In the genomic region with DNA sequence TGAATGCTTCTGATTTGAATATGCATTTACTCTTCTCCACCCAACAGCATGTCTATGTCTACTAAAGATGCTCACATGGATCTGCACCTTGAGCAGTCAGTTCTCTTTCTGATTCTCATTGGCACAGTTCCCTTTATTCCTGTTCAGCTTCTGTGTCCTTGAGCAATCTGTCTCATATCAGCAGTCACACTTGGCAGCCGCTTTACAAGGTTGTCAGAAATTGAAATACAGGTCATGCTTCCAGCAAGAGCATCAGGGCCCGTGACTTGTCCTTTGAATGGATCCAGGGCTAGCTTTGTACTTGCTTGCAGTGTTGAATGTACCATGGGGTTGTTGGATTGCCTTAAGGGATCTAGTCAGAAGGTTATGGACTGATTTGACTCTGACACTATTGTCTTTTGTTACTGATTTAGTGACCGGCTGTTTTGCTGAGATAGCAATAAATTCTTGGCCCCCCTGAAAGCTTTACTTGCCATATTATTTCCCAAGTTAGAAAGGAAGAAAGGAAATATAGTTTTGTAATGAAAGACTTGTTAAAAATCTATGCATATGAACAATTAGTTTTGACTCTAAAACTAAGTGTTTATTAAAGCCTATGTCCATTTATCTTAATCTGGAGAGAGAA, we compare ENCODE assay signal across 30 cellular contexts.
"Had no signal": no experiment of that assay in that cellular context is flagged by ENCODE, and none has a peak within 500 bp of the region (broad histone marks: within the 10 kb centered on the region; RNA-seq: fewer than 3 reads in every experiment).

No MANE protein-coding gene starts in this region.

- H3K4me3 ChIP-seq: ascending aorta, breast epithelium, colonic mucosa, esophagus squamous epithelium, gastroesophageal sphincter, heart right ventricle had no signal

- H3K9me3 Mint-ChIP-seq: activated CD4-positive, alpha-beta T cell treated with anti-CD3 and anti-CD28 coated beads, Interleukin-2, amount 10 ng/mL, durations not matched to agents 24 days and 14 days; activated T-helper 1 cell treated with anti-CD3 and anti-CD28 coated beads, Interleukin-12 subunit alpha, Interleukin-12 subunit beta, Interleukin-2, Interleukin-4 antibody, amounts not matched to agents 30 ng/mL and 10 ng/mL and 1 ng/mL, durations not matched to agents 14 hours and 24 hours and 36 hours had no signal

- H3K4me1 ChIP-seq: ascending aorta, breast epithelium, colonic mucosa, esophagus squamous epithelium, gastroesophageal sphincter, heart right ventricle had no signal

- H3K4me1 Mint-ChIP-seq: activated CD4-positive, alpha-beta T cell treated with anti-CD3 and anti-CD28 coated beads for 36 hours; activated CD4-positive, alpha-beta T cell treated with anti-CD3 and anti-CD28 coated beads, Interleukin-2, amount 10 ng/mL, durations not matched to agents 24 days and 14 days; activated CD8-positive, alpha-beta memory T cell treated with anti-CD3 and anti-CD28 coated beads, Interleukin-2, amount 10 ng/mL, durations not matched to agents 7 days and 5 days; activated naive CD4-positive, alpha-beta T cell treated with anti-CD3 and anti-CD28 coated beads, Interleukin-2, amount 10 ng/mL, durations not matched to agents 7 days and 5 days; activated naive CD8-positive, alpha-beta T cell treated with anti-CD3 and anti-CD28 coated beads, Interleukin-2, amount 10 ng/mL, durations not matched to agents 7 days and 5 days; brain; central memory CD8-positive, alpha-beta T cell had no signal

- FAIRE-seq: endometrium, endothelial cell of umbilical vein had no signal

- H3K36me3 ChIP-seq: ascending aorta, breast epithelium, colonic mucosa, esophagus squamous epithelium, gastroesophageal sphincter, heart right ventricle had no signal

- DNase-seq: activated CD4-positive, alpha-beta memory T cell treated with anti-CD3 and anti-CD28 coated beads for 36 hours; activated CD4-positive, alpha-beta T cell treated with anti-CD3 and anti-CD28 coated beads for 36 hours; activated CD4-positive, alpha-beta T cell treated with anti-CD3 and anti-CD28 coated beads, Interleukin-2, amount 10 ng/mL, durations not matched to agents 24 days and 14 days; activated CD4-positive, CD25-positive, alpha-beta regulatory T cell; activated CD4-positive, CD25-positive, alpha-beta regulatory T cell treated with anti-CD3 and anti-CD28 coated beads, Interleukin-2, amount 50 U/mL, for 72 hours; activated CD8-positive, alpha-beta memory T cell treated with anti-CD3 and anti-CD28 coated beads, Interleukin-2, amount 10 ng/mL, durations not matched to agents 7 days and 5 days; activated CD8-positive, alpha-beta memory T cell treated with anti-CD3 and anti-CD28 coated beads, Interleukin-2, amount 50 U/mL, for 4 hours; activated CD8-positive, alpha-beta T cell treated with anti-CD3 and anti-CD28 coated beads, Interleukin-2, amount 10 ng/mL, durations not matched to agents 7 days and 5 days; activated effector memory CD4-positive, alpha-beta T cell treated with anti-CD3 and anti-CD28 coated beads, Interleukin-2, amount 50 U/mL, for 16 hours; activated naive CD4-positive, alpha-beta T cell treated with anti-CD3 and anti-CD28 coated beads, Interleukin-2, amount 10 ng/mL, durations not matched to agents 7 days and 5 days; activated naive CD8-positive, alpha-beta T cell treated with anti-CD3 and anti-CD28 coated beads, Interleukin-2, amount 10 ng/mL, durations not matched to agents 7 days and 5 days; activated T-cell treated with anti-CD3 and anti-CD28 coated beads, Interleukin-2, amount 50 U/mL, for 1 hour; activated T-cell treated with anti-CD3 and anti-CD28 coated beads, Interleukin-2, amount 50 U/mL, for 48 hours; colonic mucosa; effector CD8-positive, alpha-beta T cell; esophagus squamous epithelium; foreskin melanocyte; heart right ventricle; T-helper 2 cell had no signal

- ATAC-seq: activated CD4-positive, alpha-beta T cell treated with anti-CD3 and anti-CD28 coated beads for 36 hours; activated CD8-positive, alpha-beta memory T cell treated with anti-CD3 and anti-CD28 coated beads, Interleukin-2, amount 10 ng/mL, durations not matched to agents 7 days and 5 days; activated CD8-positive, alpha-beta T cell treated with anti-CD3 and anti-CD28 coated beads, Interleukin-2, amount 10 ng/mL, durations not matched to agents 7 days and 5 days; activated naive CD4-positive, alpha-beta T cell treated with anti-CD3 and anti-CD28 coated beads, Interleukin-2, amount 50 U/mL, for 72 hours; gastroesophageal sphincter; heart right ventricle had no signal

- H3K27ac Mint-ChIP-seq: activated CD4-positive, alpha-beta memory T cell treated with anti-CD3 and anti-CD28 coated beads for 36 hours; activated CD4-positive, alpha-beta T cell treated with anti-CD3 and anti-CD28 coated beads for 36 hours; activated CD4-positive, alpha-beta T cell treated with anti-CD3 and anti-CD28 coated beads, Interleukin-2, amount 10 ng/mL, durations not matched to agents 24 days and 14 days; activated CD8-positive, alpha-beta memory T cell treated with anti-CD3 and anti-CD28 coated beads, Interleukin-2, amount 10 ng/mL, durations not matched to agents 7 days and 5 days; activated CD8-positive, alpha-beta T cell treated with anti-CD3 and anti-CD28 coated beads, Interleukin-2, amount 10 ng/mL, durations not matched to agents 7 days and 5 days; activated naive CD4-positive, alpha-beta T cell treated with anti-CD3 and anti-CD28 coated beads, Interleukin-2, amount 10 ng/mL, durations not matched to agents 7 days and 5 days; activated naive CD4-positive, alpha-beta T cell treated with anti-CD3 and anti-CD28 coated beads, Interleukin-2, amount 50 U/mL, for 72 hours; activated naive CD8-positive, alpha-beta T cell treated with anti-CD3 and anti-CD28 coated beads, Interleukin-2, amount 10 ng/mL, durations not matched to agents 7 days and 5 days; activated T-helper 1 cell treated with anti-CD3 and anti-CD28 coated beads, Interleukin-12 subunit alpha, Interleukin-12 subunit beta, Interleukin-2, Interleukin-4 antibody, amounts not matched to agents 30 ng/mL and 10 ng/mL and 1 ng/mL, durations not matched to agents 14 hours and 24 hours and 36 hours; activated T-helper 2 cell treated with anti-CD3 and anti-CD28 coated beads, Interferon-gamma antibody, Interleukin-2, Interleukin-4, amounts not matched to agents 10 μg/mL and 5 μg/mL and 100 μg/mL, durations not matched to agents 14 hours and 24 hours and 36 hours; brain had no signal

- H3K9me3 ChIP-seq: ascending aorta, breast epithelium, colonic mucosa, esophagus squamous epithelium, gastroesophageal sphincter, heart right ventricle had no signal

- H3K4me3 Mint-ChIP-seq: activated CD4-positive, alpha-beta memory T cell treated with anti-CD3 and anti-CD28 coated beads for 36 hours; activated CD4-positive, alpha-beta T cell treated with anti-CD3 and anti-CD28 coated beads for 36 hours; activated CD4-positive, alpha-beta T cell treated with anti-CD3 and anti-CD28 coated beads, Interleukin-2, amount 10 ng/mL, durations not matched to agents 24 days and 14 days; activated CD8-positive, alpha-beta memory T cell treated with anti-CD3 and anti-CD28 coated beads, Interleukin-2, amount 10 ng/mL, durations not matched to agents 7 days and 5 days; activated CD8-positive, alpha-beta T cell treated with anti-CD3 and anti-CD28 coated beads, Interleukin-2, amount 10 ng/mL, durations not matched to agents 7 days and 5 days; activated naive CD4-positive, alpha-beta T cell treated with anti-CD3 and anti-CD28 coated beads, Interleukin-2, amount 10 ng/mL, durations not matched to agents 7 days and 5 days; activated naive CD8-positive, alpha-beta T cell treated with anti-CD3 and anti-CD28 coated beads, Interleukin-2, amount 10 ng/mL, durations not matched to agents 7 days and 5 days; activated T-helper 1 cell treated with anti-CD3 and anti-CD28 coated beads, Interleukin-12 subunit alpha, Interleukin-12 subunit beta, Interleukin-2, Interleukin-4 antibody, amounts not matched to agents 30 ng/mL and 10 ng/mL and 1 ng/mL, durations not matched to agents 14 hours and 24 hours and 36 hours; brain; central memory CD8-positive, alpha-beta T cell had no signal

- H3K36me3 Mint-ChIP-seq: activated CD4-positive, alpha-beta memory T cell treated with anti-CD3 and anti-CD28 coated beads for 36 hours; activated CD8-positive, alpha-beta memory T cell treated with anti-CD3 and anti-CD28 coated beads, Interleukin-2, amount 10 ng/mL, durations not matched to agents 7 days and 5 days; activated naive CD4-positive, alpha-beta T cell treated with anti-CD3 and anti-CD28 coated beads, Interleukin-2, amount 10 ng/mL, durations not matched to agents 7 days and 5 days; activated naive CD4-positive, alpha-beta T cell treated with anti-CD3 and anti-CD28 coated beads, Interleukin-2, amount 50 U/mL, for 72 hours; activated naive CD8-positive, alpha-beta T cell treated with anti-CD3 and anti-CD28 coated beads, Interleukin-2, amount 10 ng/mL, durations not matched to agents 7 days and 5 days; brain had no signal

- H3K27me3 Mint-ChIP-seq: activated CD4-positive, alpha-beta memory T cell treated with anti-CD3 and anti-CD28 coated beads for 36 hours; activated CD4-positive, alpha-beta T cell treated with anti-CD3 and anti-CD28 coated beads for 36 hours; activated CD4-positive, alpha-beta T cell treated with anti-CD3 and anti-CD28 coated beads, Interleukin-2, amount 10 ng/mL, durations not matched to agents 24 days and 14 days; activated CD8-positive, alpha-beta memory T cell treated with anti-CD3 and anti-CD28 coated beads, Interleukin-2, amount 10 ng/mL, durations not matched to agents 7 days and 5 days; activated naive CD4-positive, alpha-beta T cell treated with anti-CD3 and anti-CD28 coated beads, Interleukin-2, amount 10 ng/mL, durations not matched to agents 7 days and 5 days; activated naive CD8-positive, alpha-beta T cell treated with anti-CD3 and anti-CD28 coated beads, Interleukin-2, amount 10 ng/mL, durations not matched to agents 7 days and 5 days; central memory CD8-positive, alpha-beta T cell had no signal

- H3K27ac ChIP-seq: ascending aorta, breast epithelium, colonic mucosa, epithelial cell of prostate, esophagus squamous epithelium, gastroesophageal sphincter, heart right ventricle had no signal
